In genomic region chr7:149883049-149883439, GRCh38 we compare ENCODE assay signal across 17 cellular contexts. TPM values are rescaled to one million over a fixed set of nuclear protein-coding genes. Genes with fewer than 3 reads are reported as not detected.
DNase-seq lines count a peak whose midpoint lies in the region; ATAC-seq, FAIRE-seq and TF ChIP-seq lines count a peak whose summit lies in the region.
"Had no signal": no experiment of that assay in that cellular context is flagged by ENCODE, and none has a peak within 500 bp of the region (broad histone marks: within the 10 kb centered on the region; RNA-seq: fewer than 3 reads in every experiment).

No MANE protein-coding gene starts in this region.

- ATAC-seq in GM18907 (IDR thresholded peaks at IDR 0.05; ENCODE audit: unreplicated experiment) (peak; percentile 6), body of pancreas (no peak), GM18519 (IDR thresholded peaks at IDR 0.05; ENCODE audit: low FRiP score, unreplicated experiment) (no peak)

- FAIRE-seq in RCC 7860 (lab: Jason Lieb, UNC) (no peak), HTR-8/SVneo (lab: Jason Lieb, UNC) (no peak)
- FAIRE-seq: colon, endometrium had no signal

- no peak overlapping the region for H3K9ac ChIP-seq in BLaER1
- H3K9ac ChIP-seq: KMS-11 had no signal

- DNase-seq in body of pancreas (no peak), osteoblast (ENCODE audit: insufficient read length, low spot score, missing footprints) (peak; percentile 35), RCC 7860 (ENCODE audit: low spot score) (no peak), HTR-8/SVneo (ENCODE audit: insufficient read length, low spot score) (no peak), posterior vena cava (ENCODE audit: low spot score) (no peak)
- DNase-seq: activated effector memory CD4-positive, alpha-beta T cell treated with Interleukin-2 at 50 U/mL for 16 hours; NCI-H2029 treated with DMSO at 0.1 percent for 48 hours; NK-92 treated with Interleukin-12 subunit alpha and Interleukin-12 subunit beta, amount 100 ng/mL, for 24 hours had no signal

- H3K27me3 ChIP-seq in BLaER1 (no peaks in the 10 kb centered on the region), body of pancreas (no peaks in the 10 kb centered on the region), osteoblast (ENCODE audit: insufficient read depth, low read length) (no peaks in the 10 kb centered on the region)
- H3K27me3 ChIP-seq: ascending aorta, heart right ventricle, testis had no signal

- WGBS in body of pancreas, 2 donors, result 34 to 40% methylated on average over 8 of the region's 8 CpGs

- H2AFZ ChIP-seq in osteoblast (ENCODE audit: low read length), result no peak overlapping the region

- no peaks in the 10 kb centered on the region for H4K20me1 ChIP-seq in BLaER1
- H4K20me1 ChIP-seq in osteoblast (ENCODE audit: insufficient read depth, low read length), result no peaks in the 10 kb centered on the region

- intact Hi-C loops in body of pancreas (cut with DNase I) (no loop called here), posterior vena cava (cut with DNase I) (loop anchor here in 1 of 2 donors (10.0 kb wide), 1 partner anchor 162 kb away; no protein-coding TSS in a partner anchor)

- peaks cover 51% of the 10 kb centered on the region for H3K4me1 ChIP-seq in BLaER1
- peaks cover 69% of the 10 kb centered on the region for H3K4me1 ChIP-seq in body of pancreas
- no peaks in the 10 kb centered on the region for H3K4me1 ChIP-seq in osteoblast (ENCODE audit: insufficient read depth, low read length)

- no peak overlapping the region for H3K27ac ChIP-seq in BLaER1
- peak overlapping the region; percentile 22 to 85 (median 70) for H3K27ac ChIP-seq in body of pancreas
- H3K27ac ChIP-seq in osteoblast (ENCODE audit: low read depth, low read length), result no peak overlapping the region
- H3K27ac ChIP-seq: KMS-11, testis had no signal

- TF ChIP-seq CTCF in body of pancreas (IDR thresholded peaks at IDR 0.05), result no peak
- TF ChIP-seq CTCF in osteoblast (IDR thresholded peaks at IDR 0.05; ENCODE audit: extremely low read depth, low read depth, low read length), result no peak

- no peaks in the 10 kb centered on the region for H3K79me2 ChIP-seq in osteoblast (ENCODE audit: insufficient read depth, low read length)

- peaks cover 16% of the 10 kb centered on the region; the same call in 1 of the 2 replicates for H3K36me3 ChIP-seq in BLaER1
- no peaks in the 10 kb centered on the region for H3K36me3 ChIP-seq in body of pancreas (replicated peaks in 1 of 2; ENCODE audit: insufficient read depth in 1 of 2, low read depth in 2 of 2)
- H3K36me3 ChIP-seq in osteoblast (ENCODE audit: insufficient read depth, low read length), result no peaks in the 10 kb centered on the region

- TF ChIP-seq POLR2A in body of pancreas (IDR thresholded peaks at IDR 0.05), result no peak

- H3K9me3 ChIP-seq in BLaER1, result no peaks in the 10 kb centered on the region
- no peaks in the 10 kb centered on the region for H3K9me3 ChIP-seq in body of pancreas
- no peaks in the 10 kb centered on the region for H3K9me3 ChIP-seq in osteoblast (ENCODE audit: low read depth, low read length)
- H3K9me3 ChIP-seq: ascending aorta, heart right ventricle, testis had no signal

- no peak overlapping the region for H3K4me3 ChIP-seq in BLaER1
- no peak overlapping the region for H3K4me3 ChIP-seq in body of pancreas
- H3K4me3 ChIP-seq in osteoblast (ENCODE audit: insufficient read depth, low read length), result no peak overlapping the region
- H3K4me3 ChIP-seq: heart right ventricle, testis had no signal

- H3K4me2 ChIP-seq in BLaER1 (peak overlapping the region; percentile 84; the same call in 1 of the 2 replicates), osteoblast (ENCODE audit: insufficient read depth, low read length) (no peak overlapping the region)
- H3K4me2 ChIP-seq: KMS-11 had no signal

RNA-seq across cellular contexts. Expression of gene ATP6V0E2, which starts 9.3 kb away (rescaled TPM):
- total RNA-seq in body of pancreas (10 to 100 TPM; 24.1 TPM), osteoblast (27.9 and 28.3 TPM in 2 replicates), posterior vena cava (10 to 100 TPM; 13.0 to 13.2 TPM)

RNA-seq across cellular contexts. Expression of gene ZNF862, which starts 44.9 kb away (rescaled TPM):
- total RNA-seq in body of pancreas (10 to 100 TPM; 10.9 to 18.8 TPM), osteoblast (8.7 and 12.7 TPM in 2 replicates), posterior vena cava (10 to 100 TPM; 12.6 to 14.2 TPM)

Comparison
In these comparisons a context has a peak if more than half of its experiments do, and no peak if none do; other contexts are left out.
1. H3K27ac ChIP-seq: peak in body of pancreas (4 of 4); none in BLaER1 (single experiment) and osteoblast (single experiment).